Comparison of ENCODE assay signal across 9 cellular contexts in the genomic region with DNA sequence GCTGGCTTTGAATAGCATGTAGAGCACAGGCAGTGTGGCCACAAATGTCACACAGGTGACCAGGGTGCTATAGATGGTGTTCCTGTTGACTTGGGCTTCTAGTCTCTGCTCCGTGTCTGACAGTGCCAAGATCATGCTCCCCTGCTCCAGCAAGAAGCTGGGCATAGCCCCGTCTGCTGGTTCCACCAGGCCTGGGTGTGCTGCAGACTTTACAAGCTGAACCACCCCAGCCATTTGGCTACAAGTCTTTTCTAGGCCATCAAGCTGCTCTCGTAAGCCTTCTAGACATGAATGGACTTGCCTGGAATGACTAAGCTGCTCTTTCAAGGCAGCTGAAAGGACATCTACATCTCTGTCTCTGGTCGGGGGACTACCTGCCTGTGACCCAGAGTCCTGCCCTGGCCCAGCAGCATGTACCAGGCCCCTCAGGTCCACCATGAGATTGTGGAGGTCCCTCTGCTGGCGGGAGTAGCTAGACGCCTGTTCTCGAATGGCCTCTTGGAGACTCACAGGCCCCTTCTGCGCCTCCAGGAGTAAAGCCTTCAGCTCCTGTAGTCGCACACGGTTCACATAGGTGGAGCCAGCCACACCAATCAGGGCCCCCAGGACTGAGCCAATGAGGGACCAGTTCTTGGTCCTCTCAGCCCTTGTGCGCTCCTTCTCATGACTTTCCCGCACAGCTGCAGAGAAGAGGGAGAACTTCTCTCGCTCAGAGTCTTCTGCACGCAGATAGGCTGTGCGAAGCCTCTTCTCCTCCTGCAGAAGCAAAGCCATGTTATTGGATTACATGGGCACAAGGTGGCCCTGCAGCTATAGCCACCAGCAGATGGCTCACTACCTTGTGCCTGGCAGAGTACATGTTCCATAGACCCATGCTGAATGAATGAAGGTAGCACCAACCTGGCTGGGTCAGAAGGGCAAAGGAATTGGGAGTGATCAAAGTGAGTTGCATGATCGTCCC. TPM values are rescaled to one million over a fixed set of nuclear protein-coding genes. Genes with fewer than 3 reads are reported as not detected.
DNase-seq lines count a peak whose midpoint lies in the region; ATAC-seq and TF ChIP-seq lines count a peak whose summit lies in the region.
"Had no signal": no experiment of that assay in that cellular context is flagged by ENCODE, and none has a peak within 500 bp of the region (broad histone marks: within the 10 kb centered on the region; RNA-seq: fewer than 3 reads in every experiment).

No MANE protein-coding gene starts in this region.

- H2AFZ ChIP-seq in mammary epithelial cell (ENCODE audit: low read depth, low read length), result no peak overlapping the region

- no peak overlapping the region for H3K4me3 Mint-ChIP-seq in stimulated activated naive CD8-positive, alpha-beta T cell treated with anti-CD3 and anti-CD28 coated beads, Interleukin-15, amount 100 ng/mL, for 72 hours

- H4K20me1 ChIP-seq in mammary epithelial cell (ENCODE audit: insufficient read depth, low read length), result no peaks in the 10 kb centered on the region

- H3K27ac Mint-ChIP-seq in stimulated activated naive CD8-positive, alpha-beta T cell treated with anti-CD3 and anti-CD28 coated beads, Interleukin-15, amount 100 ng/mL, for 72 hours, result no peak overlapping the region

- H3K27me3 Mint-ChIP-seq in stimulated activated naive CD8-positive, alpha-beta T cell treated with anti-CD3 and anti-CD28 coated beads, Interleukin-15, amount 100 ng/mL, for 72 hours, result peaks cover 21% of the 10 kb centered on the region

- H3K9me3 ChIP-seq in A673 (ENCODE audit: low read depth, low read length, poor library complexity, severe bottlenecking) (no peaks in the 10 kb centered on the region), mammary epithelial cell (replicated peaks; ENCODE audit: insufficient read depth, low read length) (no peaks in the 10 kb centered on the region), MG63 (no peaks in the 10 kb centered on the region)

- H3K9me3 Mint-ChIP-seq in stimulated activated naive CD8-positive, alpha-beta T cell treated with anti-CD3 and anti-CD28 coated beads, Interleukin-15, amount 100 ng/mL, for 72 hours, result no peaks in the 10 kb centered on the region
- H3K9me3 Mint-ChIP-seq: CD8-positive, alpha-beta memory T cell had no signal

- WGBS in mammary epithelial cell (ENCODE audit: low coverage, missing lambda C conversion rate), result 22% methylated on average over 10 of the region's 16 CpGs

- DNase-seq in A673 (ENCODE audit: low spot score), result peak; percentile 6
- peak; percentile 48 for DNase-seq in HPDE6-E6E7 (ENCODE audit: extremely low spot score)
- peak; percentile 94 for DNase-seq in mammary epithelial cell
- DNase-seq in lung microvascular endothelial cell (ENCODE audit: low read depth in 2 of 2), result peak; percentile 18 to 39
- no peak for DNase-seq in MG63
- no peak for DNase-seq in stimulated activated naive CD8-positive, alpha-beta T cell treated with anti-CD3 and anti-CD28 coated beads, Interleukin-15, amount 100 ng/mL, for 72 hours
- DNase-seq in activated effector memory CD4-positive, alpha-beta T cell treated with Interleukin-2 at 50 U/mL for 16 hours, result no peak
- no peak for DNase-seq in COLO668 (lab: John Stamatoyannopoulos, UW; ENCODE audit: unreplicated experiment)

- H3K4me1 ChIP-seq in A673 (ENCODE audit: insufficient read depth, low read length, poor library complexity, severe bottlenecking) (peaks cover 7% of the 10 kb centered on the region), mammary epithelial cell (ENCODE audit: insufficient read depth, low read length) (peaks cover 63% of the 10 kb centered on the region)

- no peak for ATAC-seq in stimulated activated naive CD8-positive, alpha-beta T cell treated with anti-CD3 and anti-CD28 coated beads, Interleukin-15, amount 100 ng/mL, for 72 hours

- BruUV-seq in A673 (replicated peaks; lab: Mats Ljungman, UMichigan) (no TSS peak), mammary epithelial cell (replicated peaks; lab: Mats Ljungman, UMichigan) (no TSS peak)

- H3K79me2 ChIP-seq in mammary epithelial cell (ENCODE audit: insufficient read depth, low read length), result peaks cover 69% of the 10 kb centered on the region

- CTCF ChIA-PET in A673 (lab: Charles Lee) (interaction anchor here (0.6 to 1.7 kb wide), 2 partner anchors 32 to 903 kb away, joined by 3 to 6 read pairs; no protein-coding TSS in a partner anchor), mammary epithelial cell (lab: Charles Lee; ENCODE audit: low non-redundant PET) (interaction anchor here (0.6 to 1.0 kb wide), 3 partner anchors 32 to 207 kb away, joined by 3 to 5 read pairs (median 4); no protein-coding TSS in a partner anchor)

- POLR2A ChIA-PET in A673 (lab: Charles Lee; ENCODE audit: low non-redundant PET), result no interaction called here

- peak overlapping the region; percentile 74 for H3K4me2 ChIP-seq in mammary epithelial cell (ENCODE audit: insufficient read depth, low read depth, low read length)

- dilution Hi-C loops in mammary epithelial cell (cut with HindIII; ENCODE audit: low sequenced_read_pairs), result no loop called here

- H3K27ac ChIP-seq in A673 (ENCODE audit: low read depth, low read length, poor library complexity, severe bottlenecking) (no peak overlapping the region), mammary epithelial cell (ENCODE audit: insufficient read depth, low read depth, low read length) (peak overlapping the region; percentile 55)

- H3K36me3 ChIP-seq in A673 (ENCODE audit: insufficient read depth, low read length, poor library complexity, severe bottlenecking) (no peaks in the 10 kb centered on the region), mammary epithelial cell (ENCODE audit: insufficient read depth, low read length) (no peaks in the 10 kb centered on the region), MG63 (no peaks in the 10 kb centered on the region; the same call in 1 of the 2 replicates)

- intact Hi-C loops in A673 (cut with micrococcal nuclease; ENCODE audit: unreplicated experiment) (loop anchor here (5.0 kb wide), 1 partner anchor 160 kb away; no protein-coding TSS in a partner anchor), mammary epithelial cell (cut with micrococcal nuclease) (loop anchor here (1.0 kb wide), 1 partner anchor 163 kb away; no protein-coding TSS in a partner anchor)

- in situ Hi-C loops in mammary epithelial cell (cut with MboI; ENCODE audit: low sequenced_read_pairs in 2 of 2), result no loop called here

- H3K4me1 Mint-ChIP-seq in stimulated activated naive CD8-positive, alpha-beta T cell treated with anti-CD3 and anti-CD28 coated beads, Interleukin-15, amount 100 ng/mL, for 72 hours, result peaks cover 26% of the 10 kb centered on the region

- peak; percentile 22; the same call in 1 of the 2 replicates for TF ChIP-seq CTCF in A673 (conservative IDR thresholded peaks at IDR 0.05; ENCODE audit: low read depth, low read length)
- peak in 1 of 2 donors; percentile 33 for TF ChIP-seq CTCF in mammary epithelial cell (conservative IDR thresholded peaks at IDR 0.05 in 1 of 2, IDR thresholded peaks at IDR 0.05 in 1 of 2; ENCODE audit: extremely low read depth in 1 of 2, insufficient read depth in 1 of 2, low read depth in 1 of 2, low read length in 2 of 2)

- no peaks in the 10 kb centered on the region for H3K27me3 ChIP-seq in A673 (replicated peaks; ENCODE audit: insufficient read depth, low read depth, low read length, poor library complexity)
- no peaks in the 10 kb centered on the region for H3K27me3 ChIP-seq in mammary epithelial cell (ENCODE audit: insufficient read depth, low read length)
- H3K27me3 ChIP-seq in MG63, result no peaks in the 10 kb centered on the region

- H3K4me3 ChIP-seq in A673 (ENCODE audit: low read depth, low read length, poor library complexity, severe bottlenecking), result no peak overlapping the region
- H3K4me3 ChIP-seq in mammary epithelial cell (replicated peaks in 1 of 3; ENCODE audit: insufficient read depth in 1 of 3, low read depth in 2 of 3, low read length in 3 of 3), result peak overlapping the region; percentile 30 to 55 (median 45)
- H3K4me3 ChIP-seq in MG63, result no peak overlapping the region

- peak overlapping the region; percentile 21 for H3K9ac ChIP-seq in mammary epithelial cell (ENCODE audit: insufficient read depth, low read length)

RNA-seq across cellular contexts. Expression of a gene that starts 2.8 kb away (rescaled TPM):
- 24.6 and 38.0 TPM in 2 replicates for total RNA-seq in A673 (2021)
- total RNA-seq in mammary epithelial cell, result 100 to 1,000 TPM; 163 to 195 TPM
- 100 TPM for polyA plus RNA-seq in mammary epithelial cell
- polyA minus RNA-seq in mammary epithelial cell, result 205 TPM
- 16.1 and 17.0 TPM in 2 replicates for total RNA-seq in lung microvascular endothelial cell
- 1.6 and 7.0 TPM in 2 replicates for total RNA-seq in MG63 (2014; rRNA removed; shearing (Covaris generic); ENCODE audit: low replicate concordance)

RNA-seq across cellular contexts. Expression of a gene that starts 7.2 kb away (rescaled TPM):
- 11.7 and 11.8 TPM in 2 replicates for total RNA-seq in A673 (2021)
- total RNA-seq in mammary epithelial cell, result 10 to 100 TPM; 25.6 to 27.3 TPM
- polyA plus RNA-seq in mammary epithelial cell, result 46.3 TPM
- 13.6 TPM for polyA minus RNA-seq in mammary epithelial cell
- total RNA-seq in lung microvascular endothelial cell, result 8.9 and 10.1 TPM in 2 replicates
- total RNA-seq in MG63 (2014; rRNA removed; shearing (Covaris generic); ENCODE audit: low replicate concordance), result 26.9 and 28.6 TPM in 2 replicates

RNA-seq across cellular contexts. Expression of a gene that starts 7.4 kb away (rescaled TPM):
- total RNA-seq in A673 (2021) (118 and 152 TPM in 2 replicates), mammary epithelial cell (100 to 1,000 TPM in 1 of 2 donors, 10 to 100 TPM in 1; 80.5 to 270 TPM), lung microvascular endothelial cell (237 and 246 TPM in 2 replicates)
- polyA plus RNA-seq in mammary epithelial cell, result 224 TPM
- 32.7 TPM for polyA minus RNA-seq in mammary epithelial cell
- total RNA-seq in MG63 (2014; rRNA removed; shearing (Covaris generic); ENCODE audit: low replicate concordance), result 316 and 348 TPM in 2 replicates

RNA-seq across cellular contexts. Expression of a gene that starts 13.8 kb away (rescaled TPM):
- total RNA-seq in A673 (2021) (9.5 and 9.7 TPM in 2 replicates), mammary epithelial cell (10 to 100 TPM in 1 of 2 donors, 1 to 10 TPM in 1; 7.2 to 13.2 TPM), lung microvascular endothelial cell (3.7 and 4.6 TPM in 2 replicates)
- 11.7 TPM for polyA plus RNA-seq in mammary epithelial cell
- 10.1 TPM for polyA minus RNA-seq in mammary epithelial cell
- total RNA-seq in MG63 (2014; rRNA removed; shearing (Covaris generic); ENCODE audit: low replicate concordance), result 6.8 and 25.3 TPM in 2 replicates

Comparison
In these comparisons a context has a peak if more than half of its experiments do, and no peak if none do; other contexts are left out.
1. DNase-seq: peak in A673 (single experiment), HPDE6-E6E7 (single experiment), mammary epithelial cell (single experiment) and lung microvascular endothelial cell (2 of 2); none in MG63 (single experiment), stimulated activated naive CD8-positive, alpha-beta T cell treated with anti-CD3 and anti-CD28 coated beads, Interleukin-15, amount 100 ng/mL, for 72 hours (0 of 2), activated effector memory CD4-positive, alpha-beta T cell treated with Interleukin-2 at 50 U/mL for 16 hours (single experiment) and COLO668 (single experiment).
2. H3K4me3 ChIP-seq: peak in mammary epithelial cell (3 of 3); none in A673 (single experiment) and MG63 (single experiment).